ENCODE assay signal across 8 cellular contexts in genomic region chr10:50310560-50311174, GRCh38. TPM values are rescaled to one million over a fixed set of nuclear protein-coding genes. Genes with fewer than 3 reads are reported as not detected.
A peak's percentile ranks its signal among the peaks of the same experiment; 100 is the strongest.
DNase-seq lines count a peak whose midpoint lies in the region; ATAC-seq and TF ChIP-seq lines count a peak whose summit lies in the region.

No MANE protein-coding gene starts in this region.

- ATAC-seq in HG02981 (IDR thresholded peaks at IDR 0.05; ENCODE audit: unreplicated experiment), result peak; percentile 78
- ATAC-seq in HG03521 (IDR thresholded peaks at IDR 0.05; ENCODE audit: unreplicated experiment), result no peak

- H3K79me2 ChIP-seq in SU-DHL-6 (ENCODE audit: insufficient read depth, low read length), result no peaks in the 10 kb centered on the region

- peaks cover 24% of the 10 kb centered on the region for H3K36me3 Mint-ChIP-seq in activated CD4-positive, alpha-beta T cell treated with anti-CD3 and anti-CD28 coated beads, Interleukin-2, amount 10 ng/mL, durations not matched to agents 7 days and 5 days (ENCODE audit: low read depth)

- H3K9me2 ChIP-seq in SU-DHL-6 (replicated peaks; ENCODE audit: insufficient read depth, low read length), result no peaks in the 10 kb centered on the region

- H3F3A ChIP-seq in SU-DHL-6 (ENCODE audit: insufficient read depth), result 0 out of 2 replicates have a peak, but pooled peaks cover 3% of the 10 kb centered on the region

- H3K4me2 ChIP-seq in SU-DHL-6 (ENCODE audit: low read depth, low read length, poor library complexity, severe bottlenecking), result no peak overlapping the region

- TF ChIP-seq CTCF in SU-DHL-6 (IDR thresholded peaks at IDR 0.05; ENCODE audit: insufficient read depth, low read length, poor library complexity, severe bottlenecking), result peak; percentile 46

- H3K27me3 Mint-ChIP-seq in activated CD4-positive, alpha-beta T cell treated with anti-CD3 and anti-CD28 coated beads, Interleukin-2, amount 10 ng/mL, durations not matched to agents 7 days and 5 days, result no peaks in the 10 kb centered on the region

- H3K9ac ChIP-seq in SU-DHL-6 (ENCODE audit: low read length), result no peak overlapping the region

- H3K27me3 ChIP-seq in SU-DHL-6 (ENCODE audit: low read length) (no peaks in the 10 kb centered on the region), iPS DF 6.9 (ENCODE audit: control insufficient read depth, insufficient read depth, low read length) (no peaks in the 10 kb centered on the region)

- H3K4me3 ChIP-seq in SU-DHL-6 (ENCODE audit: insufficient read depth, low read length, poor library complexity, severe bottlenecking), result no peak overlapping the region
- no peak overlapping the region for H3K4me3 ChIP-seq in iPS DF 6.9 (ENCODE audit: low read length)

- H3K9me3 Mint-ChIP-seq in activated CD4-positive, alpha-beta T cell treated with anti-CD3 and anti-CD28 coated beads, Interleukin-2, amount 10 ng/mL, durations not matched to agents 7 days and 5 days, result no peaks in the 10 kb centered on the region

- H4K20me1 ChIP-seq in SU-DHL-6 (ENCODE audit: low read depth, low read length), result no peaks in the 10 kb centered on the region

- H3K27ac Mint-ChIP-seq in activated CD4-positive, alpha-beta T cell treated with anti-CD3 and anti-CD28 coated beads, Interleukin-2, amount 10 ng/mL, durations not matched to agents 7 days and 5 days, result no peak overlapping the region

- H3K9me3 ChIP-seq in SU-DHL-6 (ENCODE audit: insufficient read depth, low read length), result no peaks in the 10 kb centered on the region
- no peaks in the 10 kb centered on the region for H3K9me3 ChIP-seq in iPS DF 6.9 (ENCODE audit: control insufficient read depth, insufficient read depth, low read length)

- H2AFZ ChIP-seq in SU-DHL-6 (ENCODE audit: low read depth, low read length, severe bottlenecking), result no peak overlapping the region

- H3K36me3 ChIP-seq in SU-DHL-6 (ENCODE audit: low read length) (peaks cover 8% of the 10 kb centered on the region; the same call in 1 of the 2 replicates), iPS DF 6.9 (ENCODE audit: control insufficient read depth, insufficient read depth, low read length) (no peaks in the 10 kb centered on the region; the same call in 1 of the 2 replicates)

- H3K4me1 Mint-ChIP-seq in activated CD4-positive, alpha-beta T cell treated with anti-CD3 and anti-CD28 coated beads, Interleukin-2, amount 10 ng/mL, durations not matched to agents 7 days and 5 days, result peaks cover 10% of the 10 kb centered on the region

- H3K27ac ChIP-seq in SU-DHL-6 (ENCODE audit: low read depth, low read length) (no peak overlapping the region), iPS DF 6.9 (ENCODE audit: low read length) (no peak overlapping the region)

- WGBS in iPS DF 6.9 (ENCODE audit: insufficient coverage, insufficient read length), result no CpG with 5 or more reads among the region's 4 CpGs

- CTCF ChIA-PET in activated CD4-positive, alpha-beta T cell treated with anti-CD3 and anti-CD28 coated beads, Interleukin-2, amount 10 ng/mL, durations not matched to agents 7 days and 5 days (lab: Charles Lee), result interaction anchor here (0.8 to 1.1 kb wide), 2 partner anchors 13 to 32 kb away, joined by 4 read pairs; no protein-coding TSS in a partner anchor

- peak; percentile 24 for DNase-seq in activated CD4-positive, alpha-beta T cell treated with anti-CD3 and anti-CD28 coated beads, Interleukin-2, amount 10 ng/mL, durations not matched to agents 7 days and 5 days
- DNase-seq in activated CD4-positive, alpha-beta T cell treated with anti-CD3 and anti-CD28 coated beads for 4 hours, result no peak
- DNase-seq in iPS DF 6.9 (ENCODE audit: low read depth, low spot score) (peak; percentile 50), cardiac septum (ENCODE audit: low spot score) (no peak), T1000 (lab: John Stamatoyannopoulos, UW) (no peak)

- POLR2A ChIA-PET in activated CD4-positive, alpha-beta T cell treated with anti-CD3 and anti-CD28 coated beads, Interleukin-2, amount 10 ng/mL, durations not matched to agents 7 days and 5 days (lab: Charles Lee), result no interaction called here

- intact Hi-C loops in cardiac septum (cut with DNase I), result loop anchor here (10.0 kb wide), 1 partner anchor 184 kb away; no protein-coding TSS in a partner anchor

- no peak overlapping the region for H3K4me3 Mint-ChIP-seq in activated CD4-positive, alpha-beta T cell treated with anti-CD3 and anti-CD28 coated beads, Interleukin-2, amount 10 ng/mL, durations not matched to agents 7 days and 5 days

- H3K4me1 ChIP-seq in iPS DF 6.9 (ENCODE audit: control insufficient read depth, insufficient read depth, low read length), result no peaks in the 10 kb centered on the region

RNA-seq across cellular contexts. Expression of gene ASAH2, which starts 59.4 kb away (rescaled TPM):
- 1 to 10 TPM; 1.9 to 2.4 TPM for total RNA-seq in activated CD4-positive, alpha-beta T cell treated with anti-CD3 and anti-CD28 coated beads, Interleukin-2, amount 10 ng/mL, durations not matched to agents 7 days and 5 days
- total RNA-seq in cardiac septum, result 1.9 TPM

Comparison
In these comparisons a context has a peak if more than half of its experiments do, and no peak if none do; other contexts are left out.
1. DNase-seq: peak in activated CD4-positive, alpha-beta T cell treated with anti-CD3 and anti-CD28 coated beads, Interleukin-2, amount 10 ng/mL, durations not matched to agents 7 days and 5 days (single experiment) and iPS DF 6.9 (single experiment); none in activated CD4-positive, alpha-beta T cell treated with anti-CD3 and anti-CD28 coated beads for 4 hours (0 of 2), cardiac septum (single experiment) and T1000 (single experiment).